Comparison of ENCODE assay signal across 13 cellular contexts in genomic region chr1:3323021-3323790, GRCh38.
A peak's percentile ranks its signal among the peaks of the same experiment; 100 is the strongest.
DNase-seq lines count a peak whose midpoint lies in the region; ATAC-seq and TF ChIP-seq lines count a peak whose summit lies in the region.
"Had no signal": no experiment of that assay in that cellular context is flagged by ENCODE, and none has a peak within 500 bp of the region (broad histone marks: within the 10 kb centered on the region; RNA-seq: fewer than 3 reads in every experiment).

No MANE protein-coding gene starts in this region.

- no peak for TF ChIP-seq CTCF in Panc1 (IDR thresholded peaks at IDR 0.05)

- H3K9me3 ChIP-seq in Panc1 (ENCODE audit: control insufficient read depth, insufficient read depth, low read depth, low read length), result no peaks in the 10 kb centered on the region
- H3K9me3 ChIP-seq: BE2C had no signal

- H3K36me3 ChIP-seq in Panc1 (ENCODE audit: control insufficient read depth, insufficient read depth, low read length), result no peaks in the 10 kb centered on the region
- H3K36me3 ChIP-seq: BE2C had no signal

- peaks cover 32% of the 10 kb centered on the region for H3K4me1 ChIP-seq in Panc1 (ENCODE audit: control insufficient read depth, insufficient read depth, low read length)
- H3K4me1 ChIP-seq: BE2C had no signal

- intact Hi-C loops in Panc1 (cut with micrococcal nuclease; ENCODE audit: unreplicated experiment), result no loop called here
- intact Hi-C loops in left ventricle myocardium superior (cut with micrococcal nuclease), result no loop called here
- intact Hi-C loops in posterior cingulate gyrus (cut with DNase I), result no loop called here

- no peak overlapping the region for H3K4me3 ChIP-seq in Panc1 (ENCODE audit: low read depth in 2 of 2, low read length in 2 of 2)
- H3K4me3 ChIP-seq: PC-9 had no signal

- DNase-seq in ELF-1 (ENCODE audit: low read depth, low spot score) (peak; percentile 84), Panc1 (ENCODE audit: low read depth, low spot score) (no peak), left ventricle myocardium superior (peak; percentile 81), posterior cingulate gyrus (peak in 6 of 10 donors; percentile 16 to 91 (median 66)), amniotic stem cell (lab: John Stamatoyannopoulos, UW) (no peak), germinal center (ENCODE audit: low spot score) (no peak), kidney glomerular epithelial cell (lab: John Stamatoyannopoulos, UW) (no peak)
- DNase-seq: BE2C; NCI-H2227 treated with DMSO at 0.1 percent for 48 hours; PC-9; stimulated activated CD4-positive, alpha-beta T cell treated with anti-CD3 and anti-CD28 coated beads, Interleukin-4, amount 100 ng/mL, for 24 hours had no signal

- CTCF ChIA-PET in Panc1 (lab: Charles Lee), result no interaction called here

- ATAC-seq in Panc1 (no peak), left ventricle myocardium superior (peak; percentile 76), GM18873 (IDR thresholded peaks at IDR 0.05; ENCODE audit: low FRiP score, unreplicated experiment) (no peak)
- ATAC-seq: stimulated activated memory B cell treated with anti-CD40 and anti-IgM and Interleukin-4, amounts not matched to agents 10 μg/mL and 1 μg/mL and 100 μg/mL, for 72 hours had no signal

- no peaks in the 10 kb centered on the region for H3K27me3 ChIP-seq in Panc1 (ENCODE audit: control insufficient read depth, insufficient read depth, low read length)
- H3K27me3 ChIP-seq: BE2C had no signal

- H3K27ac ChIP-seq in Panc1 (ENCODE audit: low read length), result peak overlapping the region; percentile 75; the same call in 1 of the 2 replicates
- H3K27ac ChIP-seq: PC-9 had no signal

- no TSS peak for BruUV-seq in Panc1 (replicated peaks; lab: Mats Ljungman, UMichigan)

- in situ Hi-C loops in Panc1 (cut with HindIII; ENCODE audit: low pct_unique_long_range_greater_than_20kb, low sequenced_read_pairs), result no loop called here

- POLR2A ChIA-PET in Panc1 (lab: Charles Lee), result no interaction called here

Comparison
In these comparisons a context has a peak if more than half of its experiments do, and no peak if none do; other contexts are left out.
1. DNase-seq: peak in ELF-1 (single experiment), left ventricle myocardium superior (single experiment) and posterior cingulate gyrus (6 of 10); none in Panc1 (single experiment), amniotic stem cell (single experiment), germinal center (single experiment) and kidney glomerular epithelial cell (single experiment).